Comparison of ENCODE assay signal across 23 cellular contexts in the genomic region with DNA sequence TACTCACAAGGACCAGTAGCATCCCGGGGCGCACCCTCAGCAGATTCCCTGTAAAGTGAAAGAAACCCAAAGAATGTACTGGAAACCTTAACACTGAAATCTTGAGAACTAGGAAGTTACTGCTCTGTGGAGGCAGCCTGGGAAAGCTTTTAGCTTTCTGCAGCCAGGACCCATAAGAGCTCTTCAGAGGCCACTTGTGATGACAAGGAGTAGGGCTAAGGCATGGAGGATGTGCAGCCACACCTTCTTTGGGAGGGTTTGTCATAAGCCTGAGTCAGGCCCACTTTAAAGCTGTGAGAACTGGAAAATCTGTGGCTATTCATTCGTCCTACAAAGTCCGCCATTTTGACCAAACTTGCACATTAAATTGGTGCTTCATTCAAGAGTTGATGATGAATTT.
"Had no signal": no experiment of that assay in that cellular context is flagged by ENCODE, and none has a peak within 500 bp of the region (broad histone marks: within the 10 kb centered on the region; RNA-seq: fewer than 3 reads in every experiment).

No MANE protein-coding gene starts in this region.

- H3K27ac ChIP-seq: dorsolateral prefrontal cortex, esophagus squamous epithelium, prostate gland, right atrium auricular region, suprapubic skin, thyroid gland had no signal

- H3K27me3 ChIP-seq: esophagus squamous epithelium, right atrium auricular region, suprapubic skin, thyroid gland had no signal

- H3K4me1 ChIP-seq: esophagus squamous epithelium, prostate gland, right atrium auricular region, suprapubic skin, thyroid gland had no signal

- ATAC-seq: naive thymus-derived CD8-positive, alpha-beta T cell; sciatic nerve; stimulated activated naive CD8-positive, alpha-beta T cell treated with anti-CD3 and anti-CD28 coated beads, Interleukin-15, amount 100 ng/mL, for 72 hours had no signal

- DNase-seq: dorsolateral prefrontal cortex; effector CD4-positive, alpha-beta T cell; erythroblast; esophagus squamous epithelium; head of caudate nucleus; mesendoderm; midbrain; naive thymus-derived CD8-positive, alpha-beta T cell; nephron progenitor cell; nucleus accumbens; stimulated activated CD4-positive, alpha-beta T cell treated with anti-CD3 and anti-CD28 coated beads, Interleukin-12 subunit alpha, Interleukin-12 subunit beta, amount 100 ng/mL, for 4 hours; stimulated activated CD4-positive, alpha-beta T cell treated with anti-CD3 and anti-CD28 coated beads, Interleukin-1b, Interleukin-23, amount 100 ng/mL, for 48 hours; stimulated activated CD4-positive, alpha-beta T cell treated with anti-CD3 and anti-CD28 coated beads, Interleukin-4, amount 100 ng/mL, for 1 hour; stimulated activated CD8-positive, alpha-beta memory T cell treated with anti-CD3 and anti-CD28 coated beads, Interleukin-4, amount 100 ng/mL, for 48 hours; stimulated activated naive CD4-positive, alpha-beta T cell; stimulated activated naive CD8-positive, alpha-beta T cell treated with anti-CD3 and anti-CD28 coated beads, Interleukin-15, amount 100 ng/mL, for 72 hours; trophoblast cell had no signal

- H3K4me1 Mint-ChIP-seq: naive thymus-derived CD8-positive, alpha-beta T cell; stimulated activated naive CD8-positive, alpha-beta T cell treated with anti-CD3 and anti-CD28 coated beads, Interleukin-15, amount 100 ng/mL, for 72 hours had no signal

- H3K9me3 ChIP-seq: esophagus squamous epithelium, prostate gland, right atrium auricular region, suprapubic skin, thyroid gland had no signal

- H3K4me3 ChIP-seq: dorsolateral prefrontal cortex, esophagus squamous epithelium, prostate gland, right atrium auricular region, smooth muscle cell, suprapubic skin, thyroid gland had no signal

- H3K36me3 ChIP-seq: esophagus squamous epithelium, prostate gland, right atrium auricular region, suprapubic skin, thyroid gland had no signal

- H3K36me3 Mint-ChIP-seq: naive thymus-derived CD8-positive, alpha-beta T cell had no signal

- H3K27me3 Mint-ChIP-seq: stimulated activated naive CD8-positive, alpha-beta T cell treated with anti-CD3 and anti-CD28 coated beads, Interleukin-15, amount 100 ng/mL, for 72 hours had no signal

- H3K4me3 Mint-ChIP-seq: naive thymus-derived CD8-positive, alpha-beta T cell; nephron progenitor cell; stimulated activated naive CD8-positive, alpha-beta T cell treated with anti-CD3 and anti-CD28 coated beads, Interleukin-15, amount 100 ng/mL, for 72 hours had no signal

- H3K27ac Mint-ChIP-seq: naive thymus-derived CD8-positive, alpha-beta T cell; nephron progenitor cell; stimulated activated naive CD8-positive, alpha-beta T cell treated with anti-CD3 and anti-CD28 coated beads, Interleukin-15, amount 100 ng/mL, for 72 hours had no signal
